25 cellular contexts compared by ENCODE assay signal in genomic region chr14:66233571-66233970, GRCh38.
DNase-seq lines count a peak whose midpoint lies in the region; ATAC-seq lines count a peak whose summit lies in the region.
"Had no signal": no experiment of that assay in that cellular context is flagged by ENCODE, and none has a peak within 500 bp of the region (broad histone marks: within the 10 kb centered on the region; RNA-seq: fewer than 3 reads in every experiment).

No MANE protein-coding gene starts in this region.

- peaks cover 0 to 4% (median 0%) of the 10 kb centered on the region in 11 donors for H3K9me3 Mint-ChIP-seq in naive thymus-derived CD4-positive, alpha-beta T cell
- H3K9me3 Mint-ChIP-seq: activated naive CD4-positive, alpha-beta T cell treated with anti-CD3 and anti-CD28 coated beads, Interleukin-2, amount 50 U/mL, for 72 hours; natural killer cell treated with Interleukin-12 subunit alpha and Interleukin-12 subunit beta and Interleukin-15 and Interleukin-18, amount 100 ng/mL, for 72 hours; stimulated activated effector memory CD8-positive, alpha-beta T cell treated with anti-CD3 and anti-CD28 coated beads, Interleukin-12 subunit alpha, Interleukin-12 subunit beta, amount 100 ng/mL, for 72 hours had no signal

- DNase-seq in G401 (ENCODE audit: low spot score) = peak; percentile 58
- DNase-seq in NCI-H146 (lab: John Stamatoyannopoulos, UW) = peak; percentile 50
- peak; percentile 71 to 88 for DNase-seq in NCI-H524 (lab: John Stamatoyannopoulos, UW)
- DNase-seq in left kidney (ENCODE audit: low read depth, low spot score) = peak; percentile 81
- no peak for DNase-seq in stimulated activated naive CD8-positive, alpha-beta T cell treated with anti-CD3 and anti-CD28 coated beads, Interleukin-15, Interleukin-2, amounts not matched to agents 100 U/mL and 50 U/mL, for 24 hours
- DNase-seq in naive thymus-derived CD4-positive, alpha-beta T cell = no peak
- DNase-seq: activated CD4-positive, alpha-beta T cell treated with anti-CD3 and anti-CD28 coated beads for 4 hours; anterior cingulate cortex; DND-41; effector CD8-positive, alpha-beta T cell; erythroblast; hypothalamus; NCI-H1694 treated with DMSO at 0.1 percent for 48 hours; NCI-H446 treated with DMSO at 0.1 percent for 48 hours; retina; T1000; upper lobe of left lung had no signal

- no peak overlapping the region for H3K4me3 ChIP-seq in naive thymus-derived CD4-positive, alpha-beta T cell (ENCODE audit: low read length)
- H3K4me3 ChIP-seq: BLaER1 treated with 17β-estradiol and CSF1 and Interleukin-3, amounts not matched to agents 10 nM and 100 nM; upper lobe of left lung had no signal

- in situ Hi-C loops in G401 (cut with HindIII; ENCODE audit: low sequenced_read_pairs) = no loop called here

- no peak overlapping the region for H3K4me3 Mint-ChIP-seq in naive thymus-derived CD4-positive, alpha-beta T cell
- H3K4me3 Mint-ChIP-seq: natural killer cell treated with Interleukin-12 subunit alpha and Interleukin-12 subunit beta and Interleukin-15 and Interleukin-18, amount 100 ng/mL, for 72 hours; stimulated activated effector memory CD8-positive, alpha-beta T cell treated with anti-CD3 and anti-CD28 coated beads, Interleukin-12 subunit alpha, Interleukin-12 subunit beta, amount 100 ng/mL, for 72 hours had no signal

- POLR2A ChIA-PET in naive thymus-derived CD4-positive, alpha-beta T cell (lab: Charles Lee) = no interaction called here

- H3K27me3 Mint-ChIP-seq in naive thymus-derived CD4-positive, alpha-beta T cell = peaks cover 18 to 43% (median 31%) of the 10 kb centered on the region in 5 donors

- CTCF ChIA-PET in naive thymus-derived CD4-positive, alpha-beta T cell (lab: Charles Lee) = no interaction called here

- no peak overlapping the region for H3K27ac ChIP-seq in naive thymus-derived CD4-positive, alpha-beta T cell (ENCODE audit: low read depth, low read length)
- H3K27ac ChIP-seq: upper lobe of left lung, VCaP had no signal

- H3K4me1 Mint-ChIP-seq in naive thymus-derived CD4-positive, alpha-beta T cell = peaks cover 0 to 6% (median 0%) of the 10 kb centered on the region in 7 donors
- H3K4me1 Mint-ChIP-seq: stimulated activated effector memory CD8-positive, alpha-beta T cell treated with anti-CD3 and anti-CD28 coated beads, Interleukin-12 subunit alpha, Interleukin-12 subunit beta, amount 100 ng/mL, for 72 hours had no signal

- no peaks in the 10 kb centered on the region for H3K36me3 Mint-ChIP-seq in naive thymus-derived CD4-positive, alpha-beta T cell
- H3K36me3 Mint-ChIP-seq: natural killer cell treated with Interleukin-12 subunit alpha and Interleukin-12 subunit beta and Interleukin-15 and Interleukin-18, amount 100 ng/mL, for 72 hours; stimulated activated effector memory CD8-positive, alpha-beta T cell treated with anti-CD3 and anti-CD28 coated beads, Interleukin-12 subunit alpha, Interleukin-12 subunit beta, amount 100 ng/mL, for 72 hours had no signal

- H3K4me1 ChIP-seq in naive thymus-derived CD4-positive, alpha-beta T cell (ENCODE audit: control insufficient read depth in 2 of 2, insufficient read depth in 2 of 2, low read length in 2 of 2) = no peaks in the 10 kb centered on the region

- intact Hi-C loops in naive thymus-derived CD4-positive, alpha-beta T cell (cut with micrococcal nuclease) = no loop called here

- H3K36me3 ChIP-seq in naive thymus-derived CD4-positive, alpha-beta T cell (ENCODE audit: control insufficient read depth in 2 of 3, insufficient read depth in 3 of 3, low read length in 3 of 3) = no peaks in the 10 kb centered on the region
- H3K36me3 ChIP-seq: BLaER1 treated with 17β-estradiol and CSF1 and Interleukin-3, amounts not matched to agents 10 nM and 100 nM; upper lobe of left lung had no signal

- no peak for ATAC-seq in stimulated activated naive CD8-positive, alpha-beta T cell treated with anti-CD3 and anti-CD28 coated beads, Interleukin-15, Interleukin-2, amounts not matched to agents 100 U/mL and 50 U/mL, for 24 hours
- no peak for ATAC-seq in naive thymus-derived CD4-positive, alpha-beta T cell
- no peak for ATAC-seq in GM18870 (IDR thresholded peaks at IDR 0.05; ENCODE audit: unreplicated experiment)
- ATAC-seq: activated naive CD4-positive, alpha-beta T cell treated with anti-CD3 and anti-CD28 coated beads, Interleukin-2, amount 50 U/mL, for 72 hours; HCT116; stimulated activated effector memory CD8-positive, alpha-beta T cell treated with anti-CD3 and anti-CD28 coated beads, Interleukin-12 subunit alpha, Interleukin-12 subunit beta, amount 100 ng/mL, for 72 hours had no signal

- no peaks in the 10 kb centered on the region for H3K9me3 ChIP-seq in naive thymus-derived CD4-positive, alpha-beta T cell (ENCODE audit: control insufficient read depth in 2 of 3, low read length in 3 of 3)
- H3K9me3 ChIP-seq: upper lobe of left lung had no signal

- no peaks in the 10 kb centered on the region for H3K27me3 ChIP-seq in naive thymus-derived CD4-positive, alpha-beta T cell (ENCODE audit: control insufficient read depth in 2 of 2, insufficient read depth in 2 of 2, low read length in 2 of 2)
- H3K27me3 ChIP-seq: BLaER1 treated with 17β-estradiol and CSF1 and Interleukin-3, amounts not matched to agents 10 nM and 100 nM; upper lobe of left lung had no signal

- no peak overlapping the region for H3K27ac Mint-ChIP-seq in naive thymus-derived CD4-positive, alpha-beta T cell
- H3K27ac Mint-ChIP-seq: activated T-helper 2 cell treated with anti-CD3 and anti-CD28 coated beads, Interferon-gamma antibody, Interleukin-2, Interleukin-4, amounts not matched to agents 10 μg/mL and 5 μg/mL and 100 μg/mL, durations not matched to agents 14 hours and 24 hours and 36 hours; natural killer cell treated with Interleukin-12 subunit alpha and Interleukin-12 subunit beta and Interleukin-15 and Interleukin-18, amount 100 ng/mL, for 72 hours; stimulated activated effector memory CD8-positive, alpha-beta T cell treated with anti-CD3 and anti-CD28 coated beads, Interleukin-12 subunit alpha, Interleukin-12 subunit beta, amount 100 ng/mL, for 72 hours had no signal

Comparison
In these comparisons a context has a peak if more than half of its experiments do, and no peak if none do; other contexts are left out.
1. DNase-seq: peak in G401 (single experiment), NCI-H146 (single experiment), NCI-H524 (2 of 2) and left kidney (single experiment); none in stimulated activated naive CD8-positive, alpha-beta T cell treated with anti-CD3 and anti-CD28 coated beads, Interleukin-15, Interleukin-2, amounts not matched to agents 100 U/mL and 50 U/mL, for 24 hours (single experiment) and naive thymus-derived CD4-positive, alpha-beta T cell (0 of 9).